ENCODE assay signal across 8 cellular contexts in genomic region chr2:200810252-200810650, GRCh38. TPM values are rescaled to one million over a fixed set of nuclear protein-coding genes. Genes with fewer than 3 reads are reported as not detected.
DNase-seq lines count a peak whose midpoint lies in the region; ATAC-seq and TF ChIP-seq lines count a peak whose summit lies in the region.

No MANE protein-coding gene starts in this region.

- H3K36me3 ChIP-seq in BLaER1 treated with 17β-estradiol and CSF1 and Interleukin-3, amounts not matched to agents 10 nM and 100 nM: peaks cover 20 to 25% (median 23%) of the 10 kb centered on the region in 11 experiments

- H3K4me3 ChIP-seq in BLaER1 treated with 17β-estradiol and CSF1 and Interleukin-3, amounts not matched to agents 10 nM and 100 nM: peak overlapping the region in 8 of 10 experiments; percentile 61 to 100 (median 93); a peak in 13 of 20 replicates
- H3K4me3 ChIP-seq in LNCaP clone FGC (ENCODE audit: low read depth, low read length): peak overlapping the region; percentile 84

- H3K9me3 ChIP-seq in BLaER1 treated with 17β-estradiol and CSF1 and Interleukin-3, amounts not matched to agents 10 nM and 100 nM (replicated peaks in 1 of 11): no peaks in the 10 kb centered on the region

- peak overlapping the region in 9 of 11 experiments; percentile 10 to 100 (median 99); a peak in 16 of 22 replicates for H3K27ac ChIP-seq in BLaER1 treated with 17β-estradiol and CSF1 and Interleukin-3, amounts not matched to agents 10 nM and 100 nM

- no peak for TF ChIP-seq CTCF in LNCaP clone FGC (IDR thresholded peaks at IDR 0.05; ENCODE audit: control insufficient read depth, extremely low read depth, insufficient read depth)
- TF ChIP-seq CTCF in natural killer cell (IDR thresholded peaks at IDR 0.05): no peak

- H3K27me3 ChIP-seq in BLaER1 treated with 17β-estradiol and CSF1 and Interleukin-3, amounts not matched to agents 10 nM and 100 nM: no peaks in the 10 kb centered on the region

- no peaks in the 10 kb centered on the region for H3K9me3 Mint-ChIP-seq in natural killer cell

- H3K4me1 ChIP-seq in BLaER1 treated with 17β-estradiol and CSF1 and Interleukin-3, amounts not matched to agents 10 nM and 100 nM: peaks cover 29 to 41% (median 34%) of the 10 kb centered on the region in 10 experiments

- H3K4me3 Mint-ChIP-seq in natural killer cell: peak overlapping the region; percentile 95

- H4K20me1 ChIP-seq in BLaER1 treated with 17β-estradiol and CSF1 and Interleukin-3, amounts not matched to agents 10 nM and 100 nM: peaks cover 34 to 36% (median 35%) of the 10 kb centered on the region in 11 experiments

- H3K27me3 Mint-ChIP-seq in natural killer cell (ENCODE audit: low read depth in 2 of 2): peaks cover 0 to 4% of the 10 kb centered on the region in 2 donors

- peak overlapping the region in 10 of 11 experiments; percentile 97 to 100 (median 100); a peak in 20 of 22 replicates for H3K9ac ChIP-seq in BLaER1 treated with 17β-estradiol and CSF1 and Interleukin-3, amounts not matched to agents 10 nM and 100 nM

- H3K27ac Mint-ChIP-seq in natural killer cell: peak overlapping the region; percentile 93 to 98

- intact Hi-C loops in natural killer cell (cut with micrococcal nuclease): loop anchor here (5.0 kb wide), 3 partner anchors 307 to 452 kb away; partner anchors contain the start of genes CASP10, CASP8 and CFLAR

- H3K36me3 Mint-ChIP-seq in natural killer cell: peaks cover 9% of the 10 kb centered on the region

- ATAC-seq in natural killer cell: no peak
- ATAC-seq in GM18868 (IDR thresholded peaks at IDR 0.05; ENCODE audit: unreplicated experiment): no peak
- no peak for ATAC-seq in GM21423 (IDR thresholded peaks at IDR 0.05; ENCODE audit: unreplicated experiment)

- peak; percentile 83 for DNase-seq in LNCaP clone FGC (ENCODE audit: low read depth)
- peak; percentile 38 for DNase-seq in dedifferentiated amniotic fluid mesenchymal stem cell (ENCODE audit: extremely low spot score)
- DNase-seq in natural killer cell: no peak
- no peak for DNase-seq in NCI-H187 treated with DMSO at 0.1 percent for 48 hours (lab: John Stamatoyannopoulos, UW)
- no peak for DNase-seq in germinal center (ENCODE audit: low spot score)

- H3K4me1 Mint-ChIP-seq in natural killer cell: peaks cover 40 to 49% of the 10 kb centered on the region in 2 donors

- peak overlapping the region; percentile 76 to 93 (median 88) for H3K4me2 ChIP-seq in BLaER1 treated with 17β-estradiol and CSF1 and Interleukin-3, amounts not matched to agents 10 nM and 100 nM

RNA-seq across cellular contexts. Expression of gene BZW1, which starts 1.5 kb away (rescaled TPM):
- total RNA-seq in natural killer cell: 100 to 1,000 TPM; 393 to 417 (median 411) TPM

RNA-seq across cellular contexts. Expression of gene CLK1, which starts 54.2 kb away (rescaled TPM):
- total RNA-seq in natural killer cell: 1,000 to 10,000 TPM in 2 of 3 donors, 100 to 1,000 TPM in 1; 975 to 1,296 (median 1,070) TPM

Comparison
In these comparisons a context has a peak if more than half of its experiments do, and no peak if none do; other contexts are left out.
1. DNase-seq: peak in LNCaP clone FGC (single experiment) and dedifferentiated amniotic fluid mesenchymal stem cell (single experiment); none in natural killer cell (single experiment), NCI-H187 treated with DMSO at 0.1 percent for 48 hours (single experiment) and germinal center (single experiment).